In the genomic region with DNA sequence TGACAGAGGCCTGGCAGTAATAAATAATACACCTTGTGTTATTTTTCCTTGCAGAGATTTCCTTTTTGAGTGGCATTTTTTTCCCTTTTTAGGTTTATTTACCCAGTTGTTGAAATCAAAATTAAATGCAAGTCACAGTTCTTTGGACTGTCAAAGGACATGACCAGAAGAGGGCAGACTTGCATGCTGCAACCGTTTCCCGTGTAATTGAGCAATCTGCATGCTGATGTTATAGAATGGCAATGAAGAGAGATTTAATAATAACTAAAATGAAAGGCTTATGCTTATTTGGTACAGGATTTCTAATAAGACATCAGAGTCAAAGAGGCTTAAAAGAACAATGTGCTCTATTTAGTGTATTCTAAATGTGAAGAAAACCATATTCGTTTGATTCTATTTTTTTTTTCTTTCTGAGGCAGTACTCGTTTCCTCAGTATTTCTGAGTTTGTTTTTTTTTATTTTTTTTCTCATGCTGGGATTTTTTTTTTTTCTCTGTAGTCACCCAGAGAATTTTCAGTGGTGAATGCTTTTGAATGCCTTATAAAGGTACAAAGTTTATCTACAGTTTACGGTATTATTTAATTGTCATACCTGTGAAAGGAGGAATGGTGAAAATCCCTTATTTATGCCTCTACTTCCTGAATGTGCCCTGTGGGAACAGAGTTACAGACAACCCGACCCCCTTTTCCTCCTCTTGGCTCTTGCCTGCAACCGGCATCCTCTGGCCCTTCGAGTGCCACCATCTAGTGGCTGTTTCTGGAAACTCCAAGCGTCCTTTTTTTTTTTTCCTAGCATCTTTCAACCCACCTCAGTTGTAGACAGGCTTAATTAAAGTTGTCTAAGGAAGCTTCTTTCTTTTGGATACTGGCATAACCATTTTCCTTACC, we compare ENCODE assay signal across 8 cellular contexts.
DNase-seq lines count a peak whose midpoint lies in the region; ATAC-seq and TF ChIP-seq lines count a peak whose summit lies in the region.

No MANE protein-coding gene starts in this region.

- 4% methylated on average over 9 of the region's 9 CpGs for WGBS in lung, 2 donors

- TF ChIP-seq CTCF in GM20000 (IDR thresholded peaks at IDR 0.05; ENCODE audit: extremely low read depth, missing control alignments) (peak; percentile 71), PC-3 (conservative IDR thresholded peaks at IDR 0.05; ENCODE audit: low read depth, low read length) (peak; percentile 65), dorsolateral prefrontal cortex (IDR thresholded peaks at IDR 0.05 in 54 of 56, conservative IDR thresholded peaks at IDR 0.05 in 2 of 56; ENCODE audit: low read depth in 1 of 56, partially characterized antibody in 56 of 56) (peak; percentile 40 to 83 (median 71)), lung (IDR thresholded peaks at IDR 0.05; ENCODE audit: control extremely low read depth, extremely low read depth) (peak; percentile 18)

- H3K4me1 ChIP-seq in PC-3 (ENCODE audit: insufficient read depth, low read length) (no peaks in the 10 kb centered on the region), lung (ENCODE audit: control insufficient read depth in 2 of 2, insufficient read depth in 2 of 2, low read length in 2 of 2) (no peaks in the 10 kb centered on the region)

- no peak overlapping the region for H3K27ac ChIP-seq in PC-3 (ENCODE audit: low read length)
- peak overlapping the region in 51 of 59 donors; percentile 5 to 86 (median 70) for H3K27ac ChIP-seq in dorsolateral prefrontal cortex
- no peak overlapping the region for H3K27ac ChIP-seq in lung (ENCODE audit: low read depth in 1 of 2, low read length in 1 of 2)

- no peaks in the 10 kb centered on the region for H3K9me2 ChIP-seq in PC-3 (replicated peaks; ENCODE audit: low read length)

- no peaks in the 10 kb centered on the region for H3K79me2 ChIP-seq in PC-3 (ENCODE audit: low read length)

- H3K36me3 ChIP-seq in PC-3 (ENCODE audit: low read depth, low read length) (no peaks in the 10 kb centered on the region), lung (ENCODE audit: control insufficient read depth in 2 of 2, insufficient read depth in 2 of 2, low read length in 2 of 2) (no peaks in the 10 kb centered on the region)

- no peaks in the 10 kb centered on the region for H4K20me1 ChIP-seq in PC-3 (ENCODE audit: low read length)

- H3K4me3 ChIP-seq in PC-3 (ENCODE audit: low read length) (no peak overlapping the region), dorsolateral prefrontal cortex (peak overlapping the region in 57 of 59 donors; percentile 1 to 64 (median 38)), lung (no peak overlapping the region)

- H3K27me3 ChIP-seq in PC-3 (ENCODE audit: low read length) = no peaks in the 10 kb centered on the region
- H3K27me3 ChIP-seq in dorsolateral prefrontal cortex = no peaks in the 10 kb centered on the region
- no peaks in the 10 kb centered on the region for H3K27me3 ChIP-seq in lung (ENCODE audit: control insufficient read depth, insufficient read depth)

- no peaks in the 10 kb centered on the region for H3F3A ChIP-seq in PC-3 (ENCODE audit: low read length, unreplicated experiment)

- H3K9me3 ChIP-seq in PC-3 (ENCODE audit: low read length) = no peaks in the 10 kb centered on the region
- H3K9me3 ChIP-seq in lung (ENCODE audit: control insufficient read depth in 2 of 2, insufficient read depth in 1 of 2, low read length in 1 of 2) = no peaks in the 10 kb centered on the region

- H3K9ac ChIP-seq in PC-3 (ENCODE audit: low read length) = no peak overlapping the region

- CTCF ChIA-PET in PC-3 (lab: Charles Lee) = interaction anchor here (0.9 kb wide), 1 partner anchor 563 kb away, joined by 3 read pairs; no protein-coding TSS in a partner anchor

- ATAC-seq in PC-3 (peak; percentile 67; the same call in 1 of the 2 replicates), lung (ENCODE audit: insufficient read depth, low FRiP score) (peak; percentile 70), HG03457 (IDR thresholded peaks at IDR 0.05; ENCODE audit: unreplicated experiment) (no peak)

- intact Hi-C loops in PC-3 (cut with micrococcal nuclease) (no loop called here), dorsolateral prefrontal cortex (cut with DNase I) (loop anchor here (2.0 to 10.0 kb wide), 4 partner anchors 43 to 301 kb away; no protein-coding TSS in a partner anchor)

- BruUV-seq in PC-3 (replicated peaks; lab: Mats Ljungman, UMichigan) = no TSS peak

- POLR2A ChIA-PET in PC-3 (lab: Charles Lee; ENCODE audit: unreplicated experiment) = no interaction called here

- H2AFZ ChIP-seq in PC-3 (ENCODE audit: low read length) = peak overlapping the region; percentile 11; the same call in 1 of the 2 replicates

- DNase-seq in EH (ENCODE audit: low read depth) (peak; percentile 67), GM20000 (ENCODE audit: low spot score) (peak; percentile 29), HuH-7 (ENCODE audit: low spot score) (peak; percentile 25), PC-3 (peak; percentile 58), dorsolateral prefrontal cortex (peak; percentile 38 to 87 (median 68)), lung (ENCODE audit: low spot score) (no peak), epidermal melanocyte (ENCODE audit: insufficient read length, low spot score) (no peak)

- H3K4me2 ChIP-seq in PC-3 (ENCODE audit: low read length) = no peak overlapping the region

Comparison
In these comparisons a context has a peak if more than half of its experiments do, and no peak if none do; other contexts are left out.
1. DNase-seq: peak in EH (single experiment), GM20000 (single experiment), HuH-7 (single experiment), PC-3 (single experiment) and dorsolateral prefrontal cortex (10 of 10); none in lung (single experiment) and epidermal melanocyte (single experiment).
2. CTCF ChIP-seq: peak in every context shown above with its lines; median percentile 71 in GM20000; 71 in dorsolateral prefrontal cortex; 65 in PC-3; 18 in lung.
3. H3K27ac ChIP-seq: peak in dorsolateral prefrontal cortex (51 of 59); none in PC-3 (single experiment) and lung (0 of 2).
4. H3K4me3 ChIP-seq: peak in dorsolateral prefrontal cortex (57 of 59); none in PC-3 (single experiment) and lung (single experiment).